ENCODE assay signal across 17 cellular contexts in genomic region chr7:157996359-157997079, GRCh38.
DNase-seq lines count a peak whose midpoint lies in the region; ATAC-seq and TF ChIP-seq lines count a peak whose summit lies in the region.
"Had no signal": no experiment of that assay in that cellular context is flagged by ENCODE, and none has a peak within 500 bp of the region (broad histone marks: within the 10 kb centered on the region; RNA-seq: fewer than 3 reads in every experiment).

No MANE protein-coding gene starts in this region.

- no peak overlapping the region for H3K4me3 ChIP-seq in upper lobe of right lung
- H3K4me3 ChIP-seq: K562 had no signal

- no peaks in the 10 kb centered on the region for H3K27me3 ChIP-seq in upper lobe of right lung

- H3K9me3 ChIP-seq in upper lobe of right lung = no peaks in the 10 kb centered on the region

- intact Hi-C loops in upper lobe of right lung (cut with DNase I) = no loop called here

- no peak overlapping the region for H3K27ac ChIP-seq in upper lobe of right lung
- H3K27ac ChIP-seq: 22Rv1 had no signal

- H3K4me1 ChIP-seq in upper lobe of right lung = no peaks in the 10 kb centered on the region

- DNase-seq in activated CD8-positive, alpha-beta memory T cell treated with anti-CD3 and anti-CD28 coated beads, Interleukin-2, amount 50 U/mL, for 4 hours = peak; percentile 13
- DNase-seq in activated CD8-positive, alpha-beta memory T cell treated with anti-CD3 and anti-CD28 coated beads for 24 hours = no peak
- DNase-seq in NCI-H69 (lab: John Stamatoyannopoulos, UW) (peak; percentile 85), glutamatergic neuron (peak; percentile 72), upper lobe of right lung (peak; percentile 57), NCI-H2081 treated with DMSO at 0.1 percent for 48 hours (lab: John Stamatoyannopoulos, UW) (no peak), SIG-M5 (lab: John Stamatoyannopoulos, UW) (no peak)
- no peak for DNase-seq in activated CD8-positive, alpha-beta T cell treated with anti-CD3 and anti-CD28 coated beads, Interleukin-2, amount 10 ng/mL, durations not matched to agents 7 days and 5 days
- DNase-seq: C1 segment of cervical spinal cord, COR-L47, DMS79, NCI-H146, NCI-H510A, SK-N-SH had no signal

- peaks cover 10% of the 10 kb centered on the region for H3K27me3 Mint-ChIP-seq in glutamatergic neuron (ENCODE audit: unreplicated experiment)
- no peaks in the 10 kb centered on the region for H3K27me3 Mint-ChIP-seq in activated CD8-positive, alpha-beta T cell treated with anti-CD3 and anti-CD28 coated beads, Interleukin-2, amount 10 ng/mL, durations not matched to agents 7 days and 5 days (ENCODE audit: low read depth)

- POLR2A ChIA-PET in activated CD8-positive, alpha-beta T cell treated with anti-CD3 and anti-CD28 coated beads, Interleukin-2, amount 10 ng/mL, durations not matched to agents 7 days and 5 days (lab: Charles Lee) = no interaction called here

- CTCF ChIA-PET in activated CD8-positive, alpha-beta T cell treated with anti-CD3 and anti-CD28 coated beads, Interleukin-2, amount 10 ng/mL, durations not matched to agents 7 days and 5 days (lab: Charles Lee) = no interaction called here

- no peak overlapping the region for H3K4me3 Mint-ChIP-seq in glutamatergic neuron (ENCODE audit: unreplicated experiment)
- H3K4me3 Mint-ChIP-seq in activated CD8-positive, alpha-beta T cell treated with anti-CD3 and anti-CD28 coated beads, Interleukin-2, amount 10 ng/mL, durations not matched to agents 7 days and 5 days = no peak overlapping the region

- H3K9me3 Mint-ChIP-seq in glutamatergic neuron (ENCODE audit: unreplicated experiment) = peaks cover 15% of the 10 kb centered on the region
- H3K9me3 Mint-ChIP-seq in activated CD8-positive, alpha-beta T cell treated with anti-CD3 and anti-CD28 coated beads, Interleukin-2, amount 10 ng/mL, durations not matched to agents 7 days and 5 days (ENCODE audit: insufficient read depth) = no peaks in the 10 kb centered on the region

- TF ChIP-seq CTCF in glutamatergic neuron (IDR thresholded peaks at IDR 0.05; ENCODE audit: partially characterized antibody, unreplicated experiment) = no peak
- no peak for TF ChIP-seq CTCF in upper lobe of right lung (IDR thresholded peaks at IDR 0.05)

- H3K36me3 ChIP-seq in upper lobe of right lung = no peaks in the 10 kb centered on the region

- no peaks in the 10 kb centered on the region for H3K36me3 Mint-ChIP-seq in glutamatergic neuron (ENCODE audit: unreplicated experiment)
- no peaks in the 10 kb centered on the region for H3K36me3 Mint-ChIP-seq in activated CD8-positive, alpha-beta T cell treated with anti-CD3 and anti-CD28 coated beads, Interleukin-2, amount 10 ng/mL, durations not matched to agents 7 days and 5 days (ENCODE audit: low read depth)

- ATAC-seq in upper lobe of right lung = no peak
- ATAC-seq in activated CD8-positive, alpha-beta T cell treated with anti-CD3 and anti-CD28 coated beads, Interleukin-2, amount 10 ng/mL, durations not matched to agents 7 days and 5 days = no peak
- ATAC-seq: HCT116, K562 had no signal

- peaks cover 9% of the 10 kb centered on the region for H3K4me1 Mint-ChIP-seq in glutamatergic neuron (ENCODE audit: low read depth, unreplicated experiment)
- no peaks in the 10 kb centered on the region for H3K4me1 Mint-ChIP-seq in activated CD8-positive, alpha-beta T cell treated with anti-CD3 and anti-CD28 coated beads, Interleukin-2, amount 10 ng/mL, durations not matched to agents 7 days and 5 days (ENCODE audit: low read depth)

- H3K27ac Mint-ChIP-seq in glutamatergic neuron (ENCODE audit: unreplicated experiment) = peak overlapping the region; percentile 89
- no peak overlapping the region for H3K27ac Mint-ChIP-seq in activated CD8-positive, alpha-beta T cell treated with anti-CD3 and anti-CD28 coated beads, Interleukin-2, amount 10 ng/mL, durations not matched to agents 7 days and 5 days

Comparison
In these comparisons a context has a peak if more than half of its experiments do, and no peak if none do; other contexts are left out.
1. DNase-seq: peak in activated CD8-positive, alpha-beta memory T cell treated with anti-CD3 and anti-CD28 coated beads, Interleukin-2, amount 50 U/mL, for 4 hours (single experiment), NCI-H69 (single experiment), glutamatergic neuron (single experiment) and upper lobe of right lung (single experiment); none in activated CD8-positive, alpha-beta memory T cell treated with anti-CD3 and anti-CD28 coated beads for 24 hours (single experiment), NCI-H2081 treated with DMSO at 0.1 percent for 48 hours (single experiment), SIG-M5 (single experiment) and activated CD8-positive, alpha-beta T cell treated with anti-CD3 and anti-CD28 coated beads, Interleukin-2, amount 10 ng/mL, durations not matched to agents 7 days and 5 days (single experiment).